In the genomic region with DNA sequence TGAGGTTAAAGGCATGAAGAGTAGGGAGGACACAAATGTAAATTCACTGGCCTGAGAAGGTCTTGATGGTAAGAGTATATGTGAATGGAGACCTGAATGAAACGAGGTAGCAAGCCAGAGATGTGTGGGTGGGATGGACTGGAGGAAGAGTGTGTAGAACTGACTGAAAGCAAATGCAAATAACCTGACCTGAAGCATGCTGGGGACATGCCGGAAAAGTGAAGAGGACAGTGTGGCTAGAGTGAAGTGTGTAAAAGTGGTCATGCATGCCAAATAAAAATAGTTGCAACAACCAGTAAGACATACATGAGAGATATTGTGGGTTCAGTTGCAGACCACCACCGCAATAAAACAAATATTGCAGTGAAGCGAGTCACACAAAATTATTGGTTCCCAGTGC, we compare ENCODE assay signal across 20 cellular contexts.
DNase-seq lines count a peak whose midpoint lies in the region; ATAC-seq and TF ChIP-seq lines count a peak whose summit lies in the region.
"Had no signal": no experiment of that assay in that cellular context is flagged by ENCODE, and none has a peak within 500 bp of the region (broad histone marks: within the 10 kb centered on the region; RNA-seq: fewer than 3 reads in every experiment).

No MANE protein-coding gene starts in this region.

- H3K9me1 ChIP-seq in IMR-90 (ENCODE audit: insufficient read depth, low read length), result peaks cover 29% of the 10 kb centered on the region

- no peak overlapping the region for H4K8ac ChIP-seq in IMR-90 (ENCODE audit: low read depth in 2 of 2, low read length in 2 of 2)
- H4K8ac ChIP-seq in neuronal stem cell (ENCODE audit: low read depth, low read length), result no peak overlapping the region

- no peak overlapping the region for H3K56ac ChIP-seq in IMR-90 (ENCODE audit: extremely low read depth, insufficient read depth, low read length)

- no peak overlapping the region for H2BK120ac ChIP-seq in IMR-90 (ENCODE audit: low read depth, low read length)
- no peak overlapping the region for H2BK120ac ChIP-seq in neuronal stem cell (ENCODE audit: low read depth, low read length)

- no peak overlapping the region for H4K5ac ChIP-seq in IMR-90 (ENCODE audit: low read depth, low read length)

- no peak for DNase-seq in IMR-90
- DNase-seq in chondrocyte (ENCODE audit: low spot score), result no peak
- DNase-seq in neural progenitor cell (ENCODE audit: low spot score), result no peak
- no peak for DNase-seq in natural killer cell
- DNase-seq in stimulated activated effector memory CD8-positive, alpha-beta T cell treated with anti-CD3 and anti-CD28 coated beads, Interleukin-12 subunit alpha, Interleukin-12 subunit beta, amount 100 ng/mL, for 72 hours (ENCODE audit: low spot score in 2 of 2), result no peak
- no peak for DNase-seq in neuronal stem cell (ENCODE audit: low spot score)
- DNase-seq: COR-L47; HCEC 1CT; MM.1S; NCI-H1105; NCI-H1694; NCI-H2107; NCI-H345; NCI-H69; NK-92 treated with Interleukin-12 subunit alpha and Interleukin-12 subunit beta, amount 100 ng/mL, for 24 hours; PC-9 had no signal

- H3K27ac Mint-ChIP-seq in chondrocyte (ENCODE audit: unreplicated experiment), result peak overlapping the region; percentile 9
- peak overlapping the region; percentile 13 for H3K27ac Mint-ChIP-seq in neural progenitor cell
- H3K27ac Mint-ChIP-seq in natural killer cell, result no peak overlapping the region
- no peak overlapping the region for H3K27ac Mint-ChIP-seq in stimulated activated effector memory CD8-positive, alpha-beta T cell treated with anti-CD3 and anti-CD28 coated beads, Interleukin-12 subunit alpha, Interleukin-12 subunit beta, amount 100 ng/mL, for 72 hours

- H3K4ac ChIP-seq in IMR-90 (ENCODE audit: low read depth, low read length), result no peak overlapping the region
- no peak overlapping the region for H3K4ac ChIP-seq in neuronal stem cell (ENCODE audit: low read length)

- TF ChIP-seq CTCF in DOHH2 (IDR thresholded peaks at IDR 0.05; ENCODE audit: low read depth, low read length, poor library complexity, severe bottlenecking) (no peak), IMR-90 (conservative IDR thresholded peaks at IDR 0.05; ENCODE audit: low read depth, low read length) (no peak), chondrocyte (IDR thresholded peaks at IDR 0.05) (no peak), neural progenitor cell (IDR thresholded peaks at IDR 0.05) (no peak), natural killer cell (IDR thresholded peaks at IDR 0.05) (no peak)

- H4K91ac ChIP-seq in IMR-90 (ENCODE audit: insufficient read depth, low read depth, low read length), result no peak overlapping the region
- H4K91ac ChIP-seq in neuronal stem cell (ENCODE audit: low read depth, low read length, poor library complexity), result no peak overlapping the region

- H3K14ac ChIP-seq in IMR-90 (replicated peaks; ENCODE audit: low read depth, low read length) (peak overlapping the region; percentile 59), neuronal stem cell (ENCODE audit: low read length) (no peak overlapping the region)

- no peak overlapping the region for H2BK20ac ChIP-seq in IMR-90 (ENCODE audit: low read depth, low read length)

- peaks cover 15% of the 10 kb centered on the region for H3K79me2 ChIP-seq in DOHH2 (ENCODE audit: control insufficient read depth, low read length)
- peaks cover 9% of the 10 kb centered on the region for H3K79me2 ChIP-seq in neural progenitor cell (ENCODE audit: low read depth)

- H3K9me3 ChIP-seq in DOHH2 (ENCODE audit: control insufficient read depth, insufficient read depth, low read length) (no peaks in the 10 kb centered on the region), IMR-90 (ENCODE audit: control insufficient read depth, insufficient read depth, low read length) (no peaks in the 10 kb centered on the region), neural progenitor cell (ENCODE audit: low read depth) (no peaks in the 10 kb centered on the region), neuronal stem cell (replicated peaks in 1 of 2; ENCODE audit: control insufficient read depth in 2 of 2, insufficient read depth in 1 of 2, low read depth in 1 of 2, low read length in 2 of 2) (no peaks in the 10 kb centered on the region)
- H3K9me3 ChIP-seq: SJSA1 had no signal

- H3K27me3 ChIP-seq in DOHH2 (ENCODE audit: control insufficient read depth, low read length) (no peaks in the 10 kb centered on the region), IMR-90 (ENCODE audit: control insufficient read depth, insufficient read depth, low read length) (no peaks in the 10 kb centered on the region), neural progenitor cell (no peaks in the 10 kb centered on the region), neuronal stem cell (ENCODE audit: control insufficient read depth in 3 of 3, insufficient read depth in 3 of 3, low read depth in 1 of 3, low read length in 3 of 3) (no peaks in the 10 kb centered on the region)
- H3K27me3 ChIP-seq: SJSA1 had no signal

- POLR2A ChIA-PET in IMR-90 (lab: Charles Lee; ENCODE audit: unreplicated experiment), result no interaction called here

- H3F3A ChIP-seq in DOHH2 (ENCODE audit: control insufficient read depth, insufficient read depth), result peaks cover 51% of the 10 kb centered on the region
- no peaks in the 10 kb centered on the region for H3F3A ChIP-seq in neural progenitor cell (ENCODE audit: low read depth)

- H3K27ac ChIP-seq in DOHH2 (ENCODE audit: low read depth, low read length) (peak overlapping the region; percentile 98), IMR-90 (ENCODE audit: insufficient read depth, low read length) (no peak overlapping the region), neural progenitor cell (no peak overlapping the region), neuronal stem cell (replicated peaks; ENCODE audit: low read length) (no peak overlapping the region)
- H3K27ac ChIP-seq: PC-9 had no signal

- H2BK15ac ChIP-seq in IMR-90 (ENCODE audit: low read depth, low read length), result no peak overlapping the region
- H2BK15ac ChIP-seq in neuronal stem cell (ENCODE audit: low read length), result no peak overlapping the region

- CTCF ChIA-PET in IMR-90 (lab: Yijun Ruan, JAX), result no interaction called here

- H2AK9ac ChIP-seq in IMR-90 (replicated peaks; ENCODE audit: low read depth, low read length, poor library complexity), result no peak overlapping the region

- in situ Hi-C loops in IMR-90 (cut with MboI; ENCODE audit: low sequenced_read_pairs), result no loop called here

- ATAC-seq in IMR-90 (ENCODE audit: low read depth), result no peak
- no peak for ATAC-seq in HG03378 (IDR thresholded peaks at IDR 0.05; ENCODE audit: unreplicated experiment)
- ATAC-seq in natural killer cell, result no peak
- ATAC-seq in stimulated activated effector memory CD8-positive, alpha-beta T cell treated with anti-CD3 and anti-CD28 coated beads, Interleukin-12 subunit alpha, Interleukin-12 subunit beta, amount 100 ng/mL, for 72 hours, result no peak

- TF ChIP-seq POLR2A in IMR-90 (IDR thresholded peaks at IDR 0.05; ENCODE audit: low read depth, low read length), result no peak

- H3K36me3 Mint-ChIP-seq in chondrocyte (ENCODE audit: low read depth), result peaks cover 10% of the 10 kb centered on the region
- H3K36me3 Mint-ChIP-seq in neural progenitor cell, result peaks cover 15% of the 10 kb centered on the region
- no peaks in the 10 kb centered on the region for H3K36me3 Mint-ChIP-seq in natural killer cell
- no peaks in the 10 kb centered on the region for H3K36me3 Mint-ChIP-seq in stimulated activated effector memory CD8-positive, alpha-beta T cell treated with anti-CD3 and anti-CD28 coated beads, Interleukin-12 subunit alpha, Interleukin-12 subunit beta, amount 100 ng/mL, for 72 hours

- H2BK5ac ChIP-seq in IMR-90 (ENCODE audit: low read depth, low read length, poor library complexity, severe bottlenecking), result peak overlapping the region; percentile 23
- no peak overlapping the region for H2BK5ac ChIP-seq in neuronal stem cell (ENCODE audit: low read length)

- no TSS peak for BruUV-seq in IMR-90 (replicated peaks; lab: Mats Ljungman, UMichigan)

- no peak overlapping the region for H2AK5ac ChIP-seq in IMR-90 (ENCODE audit: low read depth, low read length)
- H2AK5ac ChIP-seq in neuronal stem cell (ENCODE audit: low read depth, low read length), result no peak overlapping the region

- H3K9me2 ChIP-seq in DOHH2 (replicated peaks; ENCODE audit: control insufficient read depth, low read length), result no peaks in the 10 kb centered on the region

- H3K4me3 ChIP-seq in DOHH2 (ENCODE audit: low read length) (peak overlapping the region; percentile 51), IMR-90 (ENCODE audit: insufficient read depth, low read depth, low read length) (no peak overlapping the region), neural progenitor cell (no peak overlapping the region), neuronal stem cell (ENCODE audit: low read length in 2 of 2) (no peak overlapping the region)
- H3K4me3 ChIP-seq: PC-9, SJSA1 had no signal

- intact Hi-C loops in IMR-90 (cut with micrococcal nuclease), result no loop called here
- intact Hi-C loops in natural killer cell (cut with micrococcal nuclease), result no loop called here

- dilution Hi-C loops in IMR-90 (cut with HindIII; ENCODE audit: low sequenced_read_pairs, unreplicated experiment), result no loop called here

- no peak overlapping the region for H3K23ac ChIP-seq in IMR-90 (ENCODE audit: low read depth, low read length)
- no peak overlapping the region for H3K23ac ChIP-seq in neuronal stem cell (ENCODE audit: low read depth, low read length, poor library complexity)

- peaks cover 11% of the 10 kb centered on the region; the same call in 1 of the 2 replicates for H3K36me3 ChIP-seq in DOHH2 (ENCODE audit: control insufficient read depth, low read length)
- peaks cover 2% of the 10 kb centered on the region; the same call in 1 of the 2 replicates for H3K36me3 ChIP-seq in IMR-90 (ENCODE audit: control insufficient read depth, insufficient read depth, low read length)
- no peaks in the 10 kb centered on the region for H3K36me3 ChIP-seq in neural progenitor cell
- H3K36me3 ChIP-seq in neuronal stem cell (replicated peaks in 1 of 2; ENCODE audit: control insufficient read depth in 2 of 2, insufficient read depth in 2 of 2, low read length in 2 of 2), result peaks cover 0 to 11% of the 10 kb centered on the region in 2 donors

- H3K18ac ChIP-seq in IMR-90 (ENCODE audit: low read depth, low read length) (no peak overlapping the region), neuronal stem cell (ENCODE audit: low read length) (no peak overlapping the region)

- H3K4me1 Mint-ChIP-seq in chondrocyte (ENCODE audit: low read depth) (peaks cover 80% of the 10 kb centered on the region), neural progenitor cell (peaks cover 14% of the 10 kb centered on the region), natural killer cell (peaks cover 40 to 43% of the 10 kb centered on the region in 2 donors)
- H3K4me1 Mint-ChIP-seq in stimulated activated effector memory CD8-positive, alpha-beta T cell treated with anti-CD3 and anti-CD28 coated beads, Interleukin-12 subunit alpha, Interleukin-12 subunit beta, amount 100 ng/mL, for 72 hours, result peaks cover 29% of the 10 kb centered on the region

- 82% methylated on average over 1 of the region's 4 CpGs; no CpG with 5 or more reads in 1 of the 2 experiments for WGBS in IMR-90 (ENCODE audit: extremely low coverage in 2 of 2, insufficient read length in 1 of 2), 2 experiments
- no CpG with 5 or more reads among the region's 4 CpGs for WGBS in neuronal stem cell (ENCODE audit: extremely low coverage in 2 of 2, insufficient read length in 2 of 2, insufficient replicate concordance in 1 of 2), 2 donors

- H2AFZ ChIP-seq in IMR-90 (replicated peaks; ENCODE audit: low read length, poor library complexity) (no peak overlapping the region), neural progenitor cell (replicated peaks) (no peak overlapping the region), neuronal stem cell (ENCODE audit: low read length) (no peak overlapping the region)
- H2AFZ ChIP-seq: PC-9 had no signal

- H3K4me1 ChIP-seq in DOHH2 (ENCODE audit: control insufficient read depth, low read length) (peaks cover 94% of the 10 kb centered on the region), IMR-90 (ENCODE audit: control insufficient read depth, insufficient read depth, low read length) (peaks cover 22% of the 10 kb centered on the region), neural progenitor cell (peaks cover 2% of the 10 kb centered on the region), neuronal stem cell (ENCODE audit: control insufficient read depth in 2 of 2, insufficient read depth in 1 of 2, low read depth in 1 of 2, low read length in 2 of 2) (peaks cover 3 to 7% of the 10 kb centered on the region in 2 donors)

- no peaks in the 10 kb centered on the region for H3K9me3 Mint-ChIP-seq in chondrocyte (ENCODE audit: low read depth)
- H3K9me3 Mint-ChIP-seq in neural progenitor cell, result no peaks in the 10 kb centered on the region
- no peaks in the 10 kb centered on the region for H3K9me3 Mint-ChIP-seq in natural killer cell
- no peaks in the 10 kb centered on the region for H3K9me3 Mint-ChIP-seq in stimulated activated effector memory CD8-positive, alpha-beta T cell treated with anti-CD3 and anti-CD28 coated beads, Interleukin-12 subunit alpha, Interleukin-12 subunit beta, amount 100 ng/mL, for 72 hours

- H2BK12ac ChIP-seq in neuronal stem cell (ENCODE audit: low read length), result no peak overlapping the region

- H4K20me1 ChIP-seq in DOHH2 (ENCODE audit: control insufficient read depth, insufficient read depth, low read depth, low read length), result no peaks in the 10 kb centered on the region
- H4K20me1 ChIP-seq in IMR-90 (ENCODE audit: insufficient read depth, low read length), result peaks cover 84% of the 10 kb centered on the region
- peaks cover 6% of the 10 kb centered on the region for H4K20me1 ChIP-seq in neural progenitor cell (ENCODE audit: low read depth)

- H3K4me3 Mint-ChIP-seq in chondrocyte (ENCODE audit: unreplicated experiment) (no peak overlapping the region), neural progenitor cell (no peak overlapping the region), natural killer cell (no peak overlapping the region)
- H3K4me3 Mint-ChIP-seq in stimulated activated effector memory CD8-positive, alpha-beta T cell treated with anti-CD3 and anti-CD28 coated beads, Interleukin-12 subunit alpha, Interleukin-12 subunit beta, amount 100 ng/mL, for 72 hours, result no peak overlapping the region
- H3K4me3 Mint-ChIP-seq: CD14-positive monocyte had no signal

- H3K79me1 ChIP-seq in IMR-90 (ENCODE audit: low read depth in 1 of 2, low read length in 2 of 2) (peaks cover 47 to 92% of the 10 kb centered on the region in 2 experiments), neuronal stem cell (ENCODE audit: low read depth, low read length) (peaks cover 2% of the 10 kb centered on the region)

- TF ChIP-seq RAD21 in IMR-90 (IDR thresholded peaks at IDR 0.05; ENCODE audit: low read length), result no peak

- H3K27me3 Mint-ChIP-seq in chondrocyte (ENCODE audit: low read depth) (no peaks in the 10 kb centered on the region), neural progenitor cell (ENCODE audit: insufficient read depth, low read depth) (no peaks in the 10 kb centered on the region), natural killer cell (ENCODE audit: low read depth in 2 of 2) (no peaks in the 10 kb centered on the region)

- H3K9ac ChIP-seq in IMR-90 (ENCODE audit: low read depth, low read length) (no peak overlapping the region), neural progenitor cell (no peak overlapping the region), neuronal stem cell (ENCODE audit: low read depth, low read length, poor library complexity) (no peak overlapping the region)

- H3K4me2 ChIP-seq in DOHH2 (ENCODE audit: low read length) (peak overlapping the region; percentile 92), IMR-90 (ENCODE audit: low read depth, low read length) (no peak overlapping the region), neural progenitor cell (no peak overlapping the region), neuronal stem cell (ENCODE audit: insufficient read depth, low read length, poor library complexity, severe bottlenecking) (no peak overlapping the region)
- H3K4me2 ChIP-seq: PC-9 had no signal

Comparison
In these comparisons a context has a peak if more than half of its experiments do, and no peak if none do; other contexts are left out.
1. H3K27ac Mint-ChIP-seq: peak in chondrocyte (single experiment) and neural progenitor cell (single experiment); none in natural killer cell (0 of 2) and stimulated activated effector memory CD8-positive, alpha-beta T cell treated with anti-CD3 and anti-CD28 coated beads, Interleukin-12 subunit alpha, Interleukin-12 subunit beta, amount 100 ng/mL, for 72 hours (single experiment).